In genomic region chr7:76225379-76225778, GRCh38 we compare ENCODE assay signal across 8 cellular contexts. TPM values are rescaled to one million over a fixed set of nuclear protein-coding genes. Genes with fewer than 3 reads are reported as not detected.
DNase-seq lines count a peak whose midpoint lies in the region; ATAC-seq, FAIRE-seq and TF ChIP-seq lines count a peak whose summit lies in the region.

No MANE protein-coding gene starts in this region.

- H3K27me3 Mint-ChIP-seq in H9 (ENCODE audit: low read depth) (peaks cover 6% of the 10 kb centered on the region), neural crest cell (ENCODE audit: low read depth) (peaks cover 51% of the 10 kb centered on the region)

- POLR2A ChIA-PET in PC-3 (lab: Charles Lee; ENCODE audit: unreplicated experiment) (no interaction called here), GM12878 (lab: Charles Lee) (no interaction called here)

- H3K9me2 ChIP-seq in PC-3 (replicated peaks; ENCODE audit: low read length) = no peaks in the 10 kb centered on the region

- H3K9me3 Mint-ChIP-seq in H9 (no peaks in the 10 kb centered on the region; a peak in 2 of 5 replicates), neural crest cell (no peaks in the 10 kb centered on the region)

- H3K4me1 ChIP-seq in H9 (ENCODE audit: insufficient read depth, low read length) (peaks cover 12% of the 10 kb centered on the region), PC-3 (ENCODE audit: insufficient read depth, low read length) (no peaks in the 10 kb centered on the region), GM12878 (ENCODE audit: control insufficient read depth, insufficient read depth, low read length) (no peaks in the 10 kb centered on the region), esophagus squamous epithelium (peaks cover 0 to 3% (median 0%) of the 10 kb centered on the region in 3 donors)

- H2BK5ac ChIP-seq in H9 (ENCODE audit: insufficient read length, low read length) = no peak overlapping the region

- no CpG with 5 or more reads among the region's 11 CpGs for WGBS in H9 (ENCODE audit: extremely low coverage, insufficient read length, low lambda C conversion rate)
- WGBS in GM12878 (ENCODE audit: insufficient coverage, insufficient replicate concordance, low lambda C conversion rate, missing lambda C conversion rate) = 17% methylated on average over 7 of the region's 11 CpGs
- 9 to 47% methylated on average over 2 to 7 of the region's 11 CpGs for WGBS in esophagus squamous epithelium, 2 donors

- H3K4me2 ChIP-seq in H9 (ENCODE audit: insufficient read depth, insufficient read length, low read length) (no peak overlapping the region), PC-3 (ENCODE audit: low read length) (no peak overlapping the region), GM12878 (ENCODE audit: control insufficient read depth, insufficient read depth) (no peak overlapping the region)

- intact Hi-C loops in PC-3 (cut with micrococcal nuclease) (no loop called here), GM12878 (cut with micrococcal nuclease; ENCODE audit: unreplicated experiment) (no loop called here), esophagus squamous epithelium (cut with DNase I) (no loop called here)

- in situ Hi-C loops in GM12878 (cut with MboI) = no loop called here

- TF ChIP-seq POLR2A in GM12878 (IDR thresholded peaks at IDR 0.05; ENCODE audit: low read depth, low read length) = no peak
- no peak for TF ChIP-seq POLR2A in esophagus squamous epithelium (IDR thresholded peaks at IDR 0.05)

- H3K36me3 ChIP-seq in PC-3 (ENCODE audit: low read depth, low read length) (no peaks in the 10 kb centered on the region), GM12878 (ENCODE audit: control insufficient read depth in 2 of 2, insufficient read depth in 2 of 2, low read length in 1 of 2) (no peaks in the 10 kb centered on the region), esophagus squamous epithelium (no peaks in the 10 kb centered on the region)

- H3K79me2 ChIP-seq in H9 (ENCODE audit: insufficient read depth, low read length) = no peaks in the 10 kb centered on the region
- no peaks in the 10 kb centered on the region for H3K79me2 ChIP-seq in PC-3 (ENCODE audit: low read length)
- no peaks in the 10 kb centered on the region for H3K79me2 ChIP-seq in GM12878 (ENCODE audit: control insufficient read depth, insufficient read depth, low read length)

- H3K27ac ChIP-seq in H9 (ENCODE audit: insufficient read length, low read depth, low read length) (no peak overlapping the region), PC-3 (ENCODE audit: low read length) (no peak overlapping the region), GM12878 (ENCODE audit: control insufficient read depth, insufficient read depth) (no peak overlapping the region), esophagus squamous epithelium (no peak overlapping the region)

- H2AFZ ChIP-seq in H9 (ENCODE audit: low read length) (no peak overlapping the region), PC-3 (ENCODE audit: low read length) (no peak overlapping the region), GM12878 (ENCODE audit: control insufficient read depth, low read depth, low read length) (no peak overlapping the region)

- H3K4me3 Mint-ChIP-seq in H9 (no peak overlapping the region), neural crest cell (no peak overlapping the region)

- H3K27me3 ChIP-seq in H9 (ENCODE audit: insufficient read depth, low read length) (no peaks in the 10 kb centered on the region), PC-3 (ENCODE audit: low read length) (no peaks in the 10 kb centered on the region), GM12878 (replicated peaks in 1 of 2; ENCODE audit: control insufficient read depth in 2 of 2, insufficient read depth in 2 of 2, low read length in 1 of 2) (no peaks in the 10 kb centered on the region; a peak in 1 of 4 replicates), esophagus squamous epithelium (peaks cover 0 to 89% (median 0%) of the 10 kb centered on the region in 4 donors)

- TF ChIP-seq CTCF in H9 (conservative IDR thresholded peaks at IDR 0.05) (no peak), PC-3 (conservative IDR thresholded peaks at IDR 0.05; ENCODE audit: low read depth, low read length) (no peak), GM12878 (IDR thresholded peaks at IDR 0.05 in 2 of 3, conservative IDR thresholded peaks at IDR 0.05 in 1 of 3; ENCODE audit: control insufficient read depth in 2 of 3, extremely low read depth in 1 of 3, insufficient read depth in 1 of 3, low read depth in 3 of 3, low read length in 3 of 3) (no peak), neural crest cell (conservative IDR thresholded peaks at IDR 0.05) (no peak), esophagus squamous epithelium (IDR thresholded peaks at IDR 0.05) (no peak)

- no peaks in the 10 kb centered on the region for H3K79me1 ChIP-seq in H9 (ENCODE audit: insufficient read depth, low read depth, low read length, poor library complexity, severe bottlenecking)

- no peak overlapping the region for H4K91ac ChIP-seq in H9 (ENCODE audit: insufficient read length, low read depth, low read length)

- H2BK12ac ChIP-seq in H9 (ENCODE audit: insufficient read length, low read depth, low read length) = no peak overlapping the region

- no peak for TF ChIP-seq RAD21 in GM12878 (IDR thresholded peaks at IDR 0.05; ENCODE audit: insufficient read depth, low read depth, low read length)

- H2BK20ac ChIP-seq in H9 (ENCODE audit: low read depth, low read length, poor library complexity, severe bottlenecking) = no peak overlapping the region

- H3K4ac ChIP-seq in H9 (ENCODE audit: low read depth, low read length) = no peak overlapping the region

- H4K5ac ChIP-seq in H9 (ENCODE audit: insufficient read length, low read depth, low read length) = no peak overlapping the region

- no peak overlapping the region for H4K8ac ChIP-seq in H9 (replicated peaks; ENCODE audit: insufficient read length, low read depth, low read length)

- H2BK15ac ChIP-seq in H9 (ENCODE audit: low read depth, low read length) = no peak overlapping the region

- no peak overlapping the region for H3T11ph ChIP-seq in H9 (ENCODE audit: low read length)

- BruUV-seq in PC-3 (replicated peaks; lab: Mats Ljungman, UMichigan) (no TSS peak), GM12878 (replicated peaks; lab: Mats Ljungman, UMichigan) (no TSS peak)

- CTCF ChIA-PET in PC-3 (lab: Charles Lee) = no interaction called here
- CTCF ChIA-PET in GM12878 (lab: Yijun Ruan, JAX) = interaction anchor here (0.5 kb wide), 1 partner anchor 17 kb away, joined by 3 read pairs; no protein-coding TSS in a partner anchor

- H2AK5ac ChIP-seq in H9 (ENCODE audit: insufficient read length, low read length) = no peak overlapping the region

- no peaks in the 10 kb centered on the region for H3K23me2 ChIP-seq in H9 (ENCODE audit: insufficient read length, low read depth, low read length, poor library complexity, severe bottlenecking)

- DNase-seq in H9 (peak; percentile 82), PC-3 (peak; percentile 19), GM12878 (ENCODE audit: low read depth, low spot score) (no peak), neural crest cell (ENCODE audit: low read depth, low spot score) (peak; percentile 56), esophagus squamous epithelium (lab: John Stamatoyannopoulos, UW) (no peak), OCI-M2 (lab: John Stamatoyannopoulos, UW; ENCODE audit: unreplicated experiment) (no peak)

- no peaks in the 10 kb centered on the region for H3F3A ChIP-seq in PC-3 (ENCODE audit: low read length, unreplicated experiment)

- H3K14ac ChIP-seq in H9 (ENCODE audit: insufficient read depth, low read length) = no peak overlapping the region

- H3K36me3 Mint-ChIP-seq in H9 (ENCODE audit: insufficient read depth in 1 of 3, low read depth in 3 of 3) (no peaks in the 10 kb centered on the region), neural crest cell (ENCODE audit: low read depth) (no peaks in the 10 kb centered on the region)

- H3K9ac ChIP-seq in H9 (ENCODE audit: extremely low read depth, insufficient read length, low read length) (no peak overlapping the region), PC-3 (ENCODE audit: low read length) (no peak overlapping the region), GM12878 (ENCODE audit: control insufficient read depth, insufficient read depth, low read length) (no peak overlapping the region)

- no peaks in the 10 kb centered on the region for H4K20me1 ChIP-seq in H9 (ENCODE audit: control insufficient read depth, insufficient read depth, insufficient read length)
- H4K20me1 ChIP-seq in PC-3 (ENCODE audit: low read length) = no peaks in the 10 kb centered on the region
- no peaks in the 10 kb centered on the region for H4K20me1 ChIP-seq in GM12878 (ENCODE audit: control insufficient read depth, insufficient read depth)

- SMC1A ChIA-PET in GM12878 (lab: Charles Lee; ENCODE audit: uncharacterized antibody, unreplicated experiment) = no interaction called here

- no peak overlapping the region for H3K23ac ChIP-seq in H9 (ENCODE audit: insufficient read length, low read depth, low read length)

- TF ChIP-seq EP300 in GM12878 (IDR thresholded peaks at IDR 0.05; ENCODE audit: borderline replicate concordance in 1 of 2, control insufficient read depth in 1 of 2, low read depth in 2 of 2, low read length in 2 of 2) = no peak

- peaks cover 20 to 35% of the 10 kb centered on the region in 2 experiments for H3K4me1 Mint-ChIP-seq in H9
- peaks cover 11% of the 10 kb centered on the region for H3K4me1 Mint-ChIP-seq in neural crest cell

- ATAC-seq in PC-3 = no peak
- peak; percentile 54 for ATAC-seq in GM12878
- ATAC-seq in GM21367 (IDR thresholded peaks at IDR 0.05; ENCODE audit: unreplicated experiment) = no peak
- ATAC-seq in GM18502 (IDR thresholded peaks at IDR 0.05; ENCODE audit: poor library complexity, unreplicated experiment) = no peak

- FAIRE-seq in GM12878 (lab: Jason Lieb, UNC) = no peak

- no peaks in the 10 kb centered on the region for H3K9me3 ChIP-seq in H9 (ENCODE audit: control insufficient read depth, low read depth, low read length)
- H3K9me3 ChIP-seq in PC-3 (ENCODE audit: low read length) = no peaks in the 10 kb centered on the region
- no peaks in the 10 kb centered on the region for H3K9me3 ChIP-seq in GM12878 (replicated peaks; ENCODE audit: control insufficient read depth, insufficient read depth, low read length)
- no peaks in the 10 kb centered on the region for H3K9me3 ChIP-seq in esophagus squamous epithelium

- H3K56ac ChIP-seq in H9 (ENCODE audit: insufficient read length, low read depth, low read length) = no peak overlapping the region

- RAD21 ChIA-PET in GM12878 (lab: Charles Lee; ENCODE audit: unreplicated experiment) = no interaction called here

- H3K27ac Mint-ChIP-seq in H9 (no peak overlapping the region), neural crest cell (ENCODE audit: unreplicated experiment) (no peak overlapping the region)

- H2BK120ac ChIP-seq in H9 (ENCODE audit: low read depth, low read length, poor library complexity, severe bottlenecking) = no peak overlapping the region

- no peak overlapping the region for H3K18ac ChIP-seq in H9 (ENCODE audit: insufficient read length, low read depth, low read length)

- H3K4me3 ChIP-seq in PC-3 (ENCODE audit: low read length) (no peak overlapping the region), GM12878 (no peak overlapping the region), esophagus squamous epithelium (no peak overlapping the region)

RNA-seq across cellular contexts. Expression of gene SRRM3, which starts 23.7 kb away (rescaled TPM):
- total RNA-seq in H9 (2021) (10.7 and 11.0 TPM in 2 replicates), PC-3 (2014; rRNA removed) (0.66 and 3.2 TPM in 2 replicates), GM12878 (2014; rRNA removed) (not detected in 2 replicates), GM12878 (2014; rRNA removed; fragmentation: Illumina TruSeq; extraction: Trizol) (not detected in 2 replicates), GM12878 (2021) (0.15 and 0.19 TPM in 2 replicates), neural crest cell (4.6 and 4.9 TPM in 2 replicates), esophagus squamous epithelium (10 to 100 TPM in 2 of 4 donors, 1 to 10 TPM in 2; 8.0 to 22.4 (median 10.8) TPM)
- not detected in 2 replicates for total RNA-seq in GM12878 (2013; cell fraction: nucleolus; rRNA removed)
- polyA plus RNA-seq in GM12878 (2011; ENCODE audit: low read depth) = not detected
- polyA plus RNA-seq in GM12878 (2011; rRNA removed) (0.03 TPM in 1 of 2 replicates, not detected in the other), GM12878 (2014; fragmentation: Illumina TruSeq; extraction: Trizol) (0.03 TPM in 1 of 2 replicates, not detected in the other), GM12878 (2014; fragmentation: Nextera tagmentation; extraction: Ambion mirVana) (not detected), GM12878 (2014; rRNA removed) (not detected in 2 replicates), GM12878 (2016; fragmentation: Nextera tagmentation; extraction: Ambion mirVana) (under 1 TPM in 1 of 2 experiments, not detected in 1; 0.06 TPM)
- not detected in 2 replicates for polyA plus RNA-seq in GM12878 (2011; cell fraction: cytosol; rRNA removed)
- polyA plus RNA-seq in GM12878 (2011; cell fraction: nucleus; rRNA removed) = not detected in 2 replicates
- polyA plus RNA-seq in GM12878 (2012) = 0.29 and 0.30 TPM in 2 replicates
- polyA minus RNA-seq in GM12878 (2011; rRNA and poly(A)+ RNA removed) = not detected in 2 replicates
- polyA minus RNA-seq in GM12878 (2011; cell fraction: cytosol; rRNA and poly(A)+ RNA removed) = not detected in 2 replicates
- not detected in 2 replicates for polyA minus RNA-seq in GM12878 (2011; cell fraction: nucleus; rRNA and poly(A)+ RNA removed)

Comparison
In these comparisons a context has a peak if more than half of its experiments do, and no peak if none do; other contexts are left out.
1. DNase-seq: peak in H9 (single experiment), PC-3 (single experiment) and neural crest cell (single experiment); none in GM12878 (single experiment), esophagus squamous epithelium (single experiment) and OCI-M2 (single experiment).